34 cellular contexts compared by ENCODE assay signal in the genomic region with DNA sequence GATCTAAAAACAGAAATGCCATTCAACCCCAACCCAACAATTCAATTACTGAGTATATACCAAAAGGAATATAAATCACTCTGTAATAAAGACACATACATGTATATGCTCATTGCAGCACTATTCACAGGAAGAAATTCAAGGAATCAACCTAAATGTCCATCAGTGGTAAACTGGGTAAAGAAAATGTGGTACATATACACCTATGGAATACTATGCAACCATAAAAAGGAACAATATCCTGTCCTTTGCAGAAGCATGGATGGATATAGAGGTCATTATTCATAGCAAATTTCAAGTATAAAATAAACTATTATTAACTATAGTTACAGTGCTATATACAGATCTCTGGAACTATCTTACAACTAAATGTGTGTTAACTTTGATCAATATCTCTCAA.
"Had no signal": no experiment of that assay in that cellular context is flagged by ENCODE, and none has a peak within 500 bp of the region (broad histone marks: within the 10 kb centered on the region; RNA-seq: fewer than 3 reads in every experiment).

No MANE protein-coding gene starts in this region.

- H3K27ac ChIP-seq: KMS-11 had no signal

- H3K4me2 ChIP-seq: KMS-11 had no signal

- H3K9me3 ChIP-seq: MG63 had no signal

- H3K9ac ChIP-seq: KMS-11 had no signal

- DNase-seq: Karpas-422, Kasumi-1, MG63, MM.1S, MV-4-11, NCI-H1048, NCI-H1092, NCI-H1092 treated with DMSO at 0.1 percent for 48 hours, NCI-H1105, NCI-H1105 treated with DMSO at 0.1 percent for 48 hours, NCI-H1417, NCI-H1417 treated with DMSO at 0.1 percent for 48 hours, NCI-H1436, NCI-H1436 treated with DMSO at 0.1 percent for 48 hours, NCI-H146, NCI-H1694, NCI-H1694 treated with DMSO at 0.1 percent for 48 hours, NCI-H187, NCI-H187 treated with DMSO at 0.1 percent for 48 hours, NCI-H1930, NCI-H2029, NCI-H2029 treated with DMSO at 0.1 percent for 48 hours, NCI-H2081, NCI-H2081 treated with DMSO at 0.1 percent for 48 hours, NCI-H2107, NCI-H2171, NCI-H2171 treated with DMSO at 0.1 percent for 48 hours, NCI-H2227 treated with DMSO at 0.1 percent for 48 hours, NCI-H226, NCI-H345, NCI-H446, NCI-H446 treated with DMSO at 0.1 percent for 48 hours, NCI-H510A had no signal

- H3K36me3 ChIP-seq: MG63 had no signal

- H3K27me3 ChIP-seq: MG63 had no signal

- H3K4me3 ChIP-seq: MG63 had no signal
